ENCODE assay signal across 1 cellular context in the genomic region with DNA sequence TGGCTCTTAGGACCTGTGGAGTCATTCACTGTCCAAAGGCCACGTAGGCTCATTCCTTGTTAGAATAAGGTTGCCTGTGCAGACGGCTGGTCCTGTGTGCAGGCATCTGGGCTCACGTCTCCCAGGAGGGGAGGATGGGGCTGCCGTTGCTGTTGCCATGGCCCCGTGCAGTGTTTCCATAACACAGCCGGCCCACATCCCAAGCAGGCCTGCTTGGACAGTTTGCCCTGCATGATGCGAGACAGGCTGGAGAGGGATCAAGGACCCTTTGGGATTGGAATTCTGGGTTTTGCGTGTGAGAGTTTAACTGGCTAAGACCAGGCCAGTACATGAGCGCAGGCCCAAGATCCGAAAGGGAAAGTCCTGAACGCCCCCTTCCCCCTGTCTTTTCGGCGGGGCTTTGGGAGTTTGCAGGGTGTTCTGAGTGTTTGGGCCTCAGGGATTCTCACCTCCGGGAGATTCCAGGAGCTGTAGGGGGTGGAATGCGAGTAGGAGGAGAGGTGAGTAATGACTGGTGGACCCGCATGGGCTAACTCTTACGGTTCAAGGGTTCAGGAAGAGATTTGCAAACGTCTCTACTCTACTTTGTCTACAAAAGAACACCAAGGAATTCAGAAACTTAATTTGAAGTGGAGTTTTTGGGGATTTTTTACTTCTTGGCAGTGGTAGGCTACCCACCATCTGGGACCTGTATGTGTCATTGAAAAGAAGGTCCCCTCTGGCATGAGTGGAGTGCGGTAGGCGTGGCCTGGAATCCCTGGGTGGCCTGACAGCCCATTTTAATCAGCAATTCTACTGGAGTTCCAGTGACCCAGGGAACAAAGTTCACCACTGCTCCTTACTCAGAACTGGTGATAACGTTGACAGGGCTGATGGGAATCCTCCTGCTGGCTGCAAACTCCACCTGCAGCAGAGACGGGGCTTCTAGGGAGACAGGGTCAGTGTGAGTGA.
TF ChIP-seq lines count a peak whose summit lies in the region.

No MANE protein-coding gene starts in this region.

TF ChIP-seq in HepG2, 621 proteins besides CTCF, POLR2A, EP300 and RAD21 (continued from another document and continues in another):
- no peak for TF ChIP-seq SOX13 (IDR thresholded peaks at IDR 0.05)
- peak in 1 of 2 experiments; percentile 56; a peak in 2 of 4 replicates for TF ChIP-seq SOX13 (CRISPR knock-in tag; conservative IDR thresholded peaks at IDR 0.05 in 1 of 2, IDR thresholded peaks at IDR 0.05 in 1 of 2)
- TF ChIP-seq ZBTB20 (CRISPR knock-in tag; IDR thresholded peaks at IDR 0.05; ENCODE audit: borderline replicate concordance, low read depth): no peak
- TF ChIP-seq ZNF296 (CRISPR knock-in tag; conservative IDR thresholded peaks at IDR 0.05): no peak
- TF ChIP-seq, protein P1, sequence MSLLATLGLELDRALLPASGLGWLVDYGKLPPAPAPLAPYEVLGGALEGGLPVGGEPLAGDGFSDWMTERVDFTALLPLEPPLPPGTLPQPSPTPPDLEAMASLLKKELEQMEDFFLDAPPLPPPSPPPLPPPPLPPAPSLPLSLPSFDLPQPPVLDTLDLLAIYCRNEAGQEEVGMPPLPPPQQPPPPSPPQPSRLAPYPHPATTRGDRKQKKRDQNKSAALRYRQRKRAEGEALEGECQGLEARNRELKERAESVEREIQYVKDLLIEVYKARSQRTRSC (CRISPR knock-in tag; IDR thresholded peaks at IDR 0.05; ENCODE audit: low read depth): no peak
- TF ChIP-seq KAT2B (IDR thresholded peaks at IDR 0.05; ENCODE audit: borderline replicate concordance, low read depth, low read length): no peak
- TF ChIP-seq KLF13 (CRISPR knock-in tag; IDR thresholded peaks at IDR 0.05): no peak
- TF ChIP-seq, protein P2, sequence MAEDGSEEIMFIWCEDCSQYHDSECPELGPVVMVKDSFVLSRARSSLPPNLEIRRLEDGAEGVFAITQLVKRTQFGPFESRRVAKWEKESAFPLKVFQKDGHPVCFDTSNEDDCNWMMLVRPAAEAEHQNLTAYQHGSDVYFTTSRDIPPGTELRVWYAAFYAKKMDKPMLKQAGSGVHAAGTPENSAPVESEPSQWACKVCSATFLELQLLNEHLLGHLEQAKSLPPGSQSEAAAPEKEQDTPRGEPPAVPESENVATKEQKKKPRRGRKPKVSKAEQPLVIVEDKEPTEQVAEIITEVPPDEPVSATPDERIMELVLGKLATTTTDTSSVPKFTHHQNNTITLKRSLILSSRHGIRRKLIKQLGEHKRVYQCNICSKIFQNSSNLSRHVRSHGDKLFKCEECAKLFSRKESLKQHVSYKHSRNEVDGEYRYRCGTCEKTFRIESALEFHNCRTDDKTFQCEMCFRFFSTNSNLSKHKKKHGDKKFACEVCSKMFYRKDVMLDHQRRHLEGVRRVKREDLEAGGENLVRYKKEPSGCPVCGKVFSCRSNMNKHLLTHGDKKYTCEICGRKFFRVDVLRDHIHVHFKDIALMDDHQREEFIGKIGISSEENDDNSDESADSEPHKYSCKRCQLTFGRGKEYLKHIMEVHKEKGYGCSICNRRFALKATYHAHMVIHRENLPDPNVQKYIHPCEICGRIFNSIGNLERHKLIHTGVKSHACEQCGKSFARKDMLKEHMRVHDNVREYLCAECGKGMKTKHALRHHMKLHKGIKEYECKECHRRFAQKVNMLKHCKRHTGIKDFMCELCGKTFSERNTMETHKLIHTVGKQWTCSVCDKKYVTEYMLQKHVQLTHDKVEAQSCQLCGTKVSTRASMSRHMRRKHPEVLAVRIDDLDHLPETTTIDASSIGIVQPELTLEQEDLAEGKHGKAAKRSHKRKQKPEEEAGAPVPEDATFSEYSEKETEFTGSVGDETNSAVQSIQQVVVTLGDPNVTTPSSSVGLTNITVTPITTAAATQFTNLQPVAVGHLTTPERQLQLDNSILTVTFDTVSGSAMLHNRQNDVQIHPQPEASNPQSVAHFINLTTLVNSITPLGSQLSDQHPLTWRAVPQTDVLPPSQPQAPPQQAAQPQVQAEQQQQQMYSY (CRISPR knock-in tag; IDR thresholded peaks at IDR 0.05): no peak
- TF ChIP-seq NFE2 (CRISPR knock-in tag; IDR thresholded peaks at IDR 0.05): no peak
- no peak for TF ChIP-seq ZNF709 (CRISPR knock-in tag; IDR thresholded peaks at IDR 0.05)
- no peak for TF ChIP-seq SALL2 (CRISPR knock-in tag; IDR thresholded peaks at IDR 0.05)
- TF ChIP-seq, protein P3, sequence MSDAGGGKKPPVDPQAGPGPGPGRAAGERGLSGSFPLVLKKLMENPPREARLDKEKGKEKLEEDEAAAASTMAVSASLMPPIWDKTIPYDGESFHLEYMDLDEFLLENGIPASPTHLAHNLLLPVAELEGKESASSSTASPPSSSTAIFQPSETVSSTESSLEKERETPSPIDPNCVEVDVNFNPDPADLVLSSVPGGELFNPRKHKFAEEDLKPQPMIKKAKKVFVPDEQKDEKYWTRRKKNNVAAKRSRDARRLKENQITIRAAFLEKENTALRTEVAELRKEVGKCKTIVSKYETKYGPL (CRISPR knock-in tag; IDR thresholded peaks at IDR 0.05): no peak
- TF ChIP-seq, protein P4, sequence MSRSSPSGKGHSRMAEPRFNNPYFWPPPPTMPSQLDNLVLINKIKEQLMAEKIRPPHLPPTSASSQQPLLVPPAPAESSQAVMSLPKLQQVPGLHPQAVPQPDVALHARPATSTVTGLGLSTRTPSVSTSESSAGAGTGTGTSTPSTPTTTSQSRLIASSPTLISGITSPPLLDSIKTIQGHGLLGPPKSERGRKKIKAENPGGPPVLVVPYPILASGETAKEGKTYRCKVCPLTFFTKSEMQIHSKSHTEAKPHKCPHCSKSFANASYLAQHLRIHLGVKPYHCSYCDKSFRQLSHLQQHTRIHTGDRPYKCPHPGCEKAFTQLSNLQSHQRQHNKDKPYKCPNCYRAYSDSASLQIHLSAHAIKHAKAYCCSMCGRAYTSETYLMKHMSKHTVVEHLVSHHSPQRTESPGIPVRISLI (CRISPR knock-in tag; IDR thresholded peaks at IDR 0.05; ENCODE audit: borderline replicate concordance): 0 out of 2 replicates have a peak, but pooled peaks have one; percentile 17
- no peak for TF ChIP-seq ZNF572 (CRISPR knock-in tag; IDR thresholded peaks at IDR 0.05)
- TF ChIP-seq, protein P5, sequence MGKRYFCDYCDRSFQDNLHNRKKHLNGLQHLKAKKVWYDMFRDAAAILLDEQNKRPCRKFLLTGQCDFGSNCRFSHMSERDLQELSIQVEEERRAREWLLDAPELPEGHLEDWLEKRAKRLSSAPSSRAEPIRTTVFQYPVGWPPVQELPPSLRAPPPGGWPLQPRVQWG (CRISPR knock-in tag; IDR thresholded peaks at IDR 0.05; ENCODE audit: borderline replicate concordance, low read depth): no peak
- no peak for TF ChIP-seq MAF1 (CRISPR knock-in tag; IDR thresholded peaks at IDR 0.05; ENCODE audit: borderline replicate concordance)
- TF ChIP-seq, protein P6, sequence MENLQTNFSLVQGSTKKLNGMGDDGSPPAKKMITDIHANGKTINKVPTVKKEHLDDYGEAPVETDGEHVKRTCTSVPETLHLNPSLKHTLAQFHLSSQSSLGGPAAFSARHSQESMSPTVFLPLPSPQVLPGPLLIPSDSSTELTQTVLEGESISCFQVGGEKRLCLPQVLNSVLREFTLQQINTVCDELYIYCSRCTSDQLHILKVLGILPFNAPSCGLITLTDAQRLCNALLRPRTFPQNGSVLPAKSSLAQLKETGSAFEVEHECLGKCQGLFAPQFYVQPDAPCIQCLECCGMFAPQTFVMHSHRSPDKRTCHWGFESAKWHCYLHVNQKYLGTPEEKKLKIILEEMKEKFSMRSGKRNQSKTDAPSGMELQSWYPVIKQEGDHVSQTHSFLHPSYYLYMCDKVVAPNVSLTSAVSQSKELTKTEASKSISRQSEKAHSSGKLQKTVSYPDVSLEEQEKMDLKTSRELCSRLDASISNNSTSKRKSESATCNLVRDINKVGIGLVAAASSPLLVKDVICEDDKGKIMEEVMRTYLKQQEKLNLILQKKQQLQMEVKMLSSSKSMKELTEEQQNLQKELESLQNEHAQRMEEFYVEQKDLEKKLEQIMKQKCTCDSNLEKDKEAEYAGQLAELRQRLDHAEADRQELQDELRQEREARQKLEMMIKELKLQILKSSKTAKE (CRISPR knock-in tag; IDR thresholded peaks at IDR 0.05; ENCODE audit: borderline replicate concordance): no peak
- TF ChIP-seq, protein P7, sequence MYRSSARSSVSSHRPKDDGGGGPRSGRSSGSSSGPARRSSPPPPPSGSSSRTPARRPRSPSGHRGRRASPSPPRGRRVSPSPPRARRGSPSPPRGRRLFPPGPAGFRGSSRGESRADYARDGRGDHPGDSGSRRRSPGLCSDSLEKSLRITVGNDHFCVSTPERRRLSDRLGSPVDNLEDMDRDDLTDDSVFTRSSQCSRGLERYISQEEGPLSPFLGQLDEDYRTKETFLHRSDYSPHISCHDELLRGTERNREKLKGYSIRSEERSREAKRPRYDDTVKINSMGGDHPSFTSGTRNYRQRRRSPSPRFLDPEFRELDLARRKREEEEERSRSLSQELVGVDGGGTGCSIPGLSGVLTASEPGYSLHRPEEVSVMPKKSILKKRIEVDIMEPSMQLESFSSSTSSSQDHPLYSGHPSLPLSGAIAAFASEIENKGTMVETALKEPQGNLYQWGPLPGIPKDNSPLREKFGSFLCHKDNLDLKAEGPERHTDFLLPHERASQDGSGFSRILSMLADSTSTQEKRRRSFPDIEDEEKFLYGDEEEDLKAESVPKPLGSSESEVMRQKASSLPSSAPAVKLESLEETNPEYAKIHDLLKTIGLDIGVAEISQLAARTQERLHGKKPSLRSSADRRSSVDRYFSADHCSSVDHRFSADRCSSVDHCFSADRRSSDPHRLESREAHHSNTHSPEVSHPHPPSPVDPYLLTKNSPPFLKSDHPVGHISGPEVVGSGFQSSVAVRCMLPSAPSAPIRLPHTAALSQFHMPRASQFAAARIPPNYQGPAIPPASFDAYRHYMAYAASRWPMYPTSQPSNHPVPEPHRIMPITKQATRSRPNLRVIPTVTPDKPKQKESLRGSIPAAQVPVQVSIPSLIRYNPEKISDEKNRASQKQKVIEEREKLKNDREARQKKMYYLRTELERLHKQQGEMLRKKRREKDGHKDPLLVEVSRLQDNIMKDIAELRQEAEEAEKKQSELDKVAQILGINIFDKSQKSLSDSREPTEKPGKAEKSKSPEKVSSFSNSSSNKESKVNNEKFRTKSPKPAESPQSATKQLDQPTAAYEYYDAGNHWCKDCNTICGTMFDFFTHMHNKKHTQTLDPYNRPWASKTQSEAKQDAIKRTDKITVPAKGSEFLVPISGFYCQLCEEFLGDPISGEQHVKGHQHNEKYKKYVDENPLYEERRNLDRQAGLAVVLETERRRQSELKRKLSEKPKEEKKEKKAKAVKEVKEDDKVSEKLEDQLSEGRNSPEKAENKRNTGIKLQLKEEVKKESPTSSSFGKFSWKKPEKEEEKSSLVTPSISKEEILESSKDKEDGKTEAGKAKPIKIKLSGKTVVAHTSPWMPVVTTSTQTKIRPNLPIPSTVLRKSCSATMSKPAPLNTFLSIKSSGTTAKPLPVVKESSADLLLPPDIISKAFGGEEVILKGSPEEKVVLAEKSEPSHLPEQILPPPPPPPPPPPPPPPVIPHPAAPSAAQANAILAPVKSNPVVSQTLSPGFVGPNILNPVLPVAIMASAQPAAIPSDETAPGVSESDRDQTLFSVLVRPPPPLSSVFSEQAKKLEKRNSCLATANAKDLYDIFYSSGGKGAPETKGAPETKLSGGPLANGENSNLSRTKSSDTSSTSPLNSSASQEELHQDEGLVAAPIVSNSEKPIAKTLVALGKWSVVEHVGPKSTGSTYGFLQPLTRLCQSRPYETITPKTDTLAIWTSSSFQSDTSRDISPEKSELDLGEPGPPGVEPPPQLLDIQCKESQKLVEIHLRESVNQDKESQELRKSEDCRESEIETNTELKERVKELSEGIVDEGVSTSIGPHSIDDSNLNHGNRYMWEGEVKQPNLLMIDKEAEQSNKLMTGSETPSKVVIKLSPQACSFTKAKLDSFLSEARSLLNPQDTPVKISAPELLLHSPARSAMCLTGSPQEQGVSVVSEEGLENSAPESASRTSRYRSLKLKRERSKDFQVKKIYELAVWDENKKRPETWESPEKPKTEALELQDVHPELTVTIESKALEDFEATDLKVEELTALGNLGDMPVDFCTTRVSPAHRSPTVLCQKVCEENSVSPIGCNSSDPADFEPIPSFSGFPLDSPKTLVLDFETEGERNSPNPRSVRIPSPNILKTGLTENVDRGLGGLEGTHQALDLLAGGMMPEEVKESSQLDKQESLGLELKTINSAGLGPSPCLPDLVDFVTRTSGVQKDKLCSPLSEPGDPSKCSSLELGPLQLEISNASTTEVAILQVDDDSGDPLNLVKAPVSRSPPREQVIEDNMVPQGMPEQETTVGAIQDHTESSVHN (CRISPR knock-in tag; IDR thresholded peaks at IDR 0.05): no peak; the same call in 1 of the 2 replicates
- TF ChIP-seq SIX4 (CRISPR knock-in tag; IDR thresholded peaks at IDR 0.05): no peak
- TF ChIP-seq GABPB1 (CRISPR knock-in tag; IDR thresholded peaks at IDR 0.05): no peak; the same call in 1 of the 2 replicates
- no peak for TF ChIP-seq TMF1 (CRISPR knock-in tag; IDR thresholded peaks at IDR 0.05; ENCODE audit: low read depth)
- TF ChIP-seq, protein P8, sequence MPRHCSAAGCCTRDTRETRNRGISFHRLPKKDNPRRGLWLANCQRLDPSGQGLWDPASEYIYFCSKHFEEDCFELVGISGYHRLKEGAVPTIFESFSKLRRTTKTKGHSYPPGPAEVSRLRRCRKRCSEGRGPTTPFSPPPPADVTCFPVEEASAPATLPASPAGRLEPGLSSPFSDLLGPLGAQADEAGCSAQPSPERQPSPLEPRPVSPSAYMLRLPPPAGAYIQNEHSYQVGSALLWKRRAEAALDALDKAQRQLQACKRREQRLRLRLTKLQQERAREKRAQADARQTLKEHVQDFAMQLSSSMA (CRISPR knock-in tag; IDR thresholded peaks at IDR 0.05): no peak
- TF ChIP-seq, protein P9, sequence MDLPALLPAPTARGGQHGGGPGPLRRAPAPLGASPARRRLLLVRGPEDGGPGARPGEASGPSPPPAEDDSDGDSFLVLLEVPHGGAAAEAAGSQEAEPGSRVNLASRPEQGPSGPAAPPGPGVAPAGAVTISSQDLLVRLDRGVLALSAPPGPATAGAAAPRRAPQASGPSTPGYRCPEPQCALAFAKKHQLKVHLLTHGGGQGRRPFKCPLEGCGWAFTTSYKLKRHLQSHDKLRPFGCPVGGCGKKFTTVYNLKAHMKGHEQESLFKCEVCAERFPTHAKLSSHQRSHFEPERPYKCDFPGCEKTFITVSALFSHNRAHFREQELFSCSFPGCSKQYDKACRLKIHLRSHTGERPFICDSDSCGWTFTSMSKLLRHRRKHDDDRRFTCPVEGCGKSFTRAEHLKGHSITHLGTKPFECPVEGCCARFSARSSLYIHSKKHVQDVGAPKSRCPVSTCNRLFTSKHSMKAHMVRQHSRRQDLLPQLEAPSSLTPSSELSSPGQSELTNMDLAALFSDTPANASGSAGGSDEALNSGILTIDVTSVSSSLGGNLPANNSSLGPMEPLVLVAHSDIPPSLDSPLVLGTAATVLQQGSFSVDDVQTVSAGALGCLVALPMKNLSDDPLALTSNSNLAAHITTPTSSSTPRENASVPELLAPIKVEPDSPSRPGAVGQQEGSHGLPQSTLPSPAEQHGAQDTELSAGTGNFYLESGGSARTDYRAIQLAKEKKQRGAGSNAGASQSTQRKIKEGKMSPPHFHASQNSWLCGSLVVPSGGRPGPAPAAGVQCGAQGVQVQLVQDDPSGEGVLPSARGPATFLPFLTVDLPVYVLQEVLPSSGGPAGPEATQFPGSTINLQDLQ (CRISPR knock-in tag; IDR thresholded peaks at IDR 0.05): no peak
- TF ChIP-seq ZNF570 (CRISPR knock-in tag; IDR thresholded peaks at IDR 0.05; ENCODE audit: borderline replicate concordance): no peak
- no peak for TF ChIP-seq ZNF460 (CRISPR knock-in tag; IDR thresholded peaks at IDR 0.05; ENCODE audit: borderline replicate concordance)
- no peak for TF ChIP-seq KDM5A (IDR thresholded peaks at IDR 0.05; ENCODE audit: borderline replicate concordance, low read length)
